Comparison of ENCODE assay signal across 16 cellular contexts in the genomic region with DNA sequence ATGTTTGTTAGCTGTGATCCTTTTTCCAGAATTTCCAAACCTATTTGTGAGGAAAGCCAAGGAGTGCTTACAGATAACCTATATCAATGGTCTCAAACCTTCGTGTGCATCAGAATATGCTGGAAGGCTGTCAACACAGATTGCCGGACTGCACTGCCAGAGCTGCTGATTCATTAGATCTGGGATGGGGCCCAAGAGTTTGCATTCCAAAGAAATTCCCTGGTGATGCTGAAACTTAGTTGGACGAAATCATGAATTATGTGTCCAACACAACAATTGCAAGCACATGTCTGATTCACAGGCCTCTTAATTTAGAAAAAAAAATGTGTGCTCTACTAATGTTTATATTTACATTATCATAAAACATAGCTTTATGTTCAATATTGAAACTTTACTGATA.
DNase-seq lines count a peak whose midpoint lies in the region; ATAC-seq and TF ChIP-seq lines count a peak whose summit lies in the region.
"Had no signal": no experiment of that assay in that cellular context is flagged by ENCODE, and none has a peak within 500 bp of the region (broad histone marks: within the 10 kb centered on the region; RNA-seq: fewer than 3 reads in every experiment).

No MANE protein-coding gene starts in this region.

- no peak overlapping the region for H3K27ac Mint-ChIP-seq in Caco-2 (ENCODE audit: unreplicated experiment)
- H3K27ac Mint-ChIP-seq: brain had no signal

- H3K4me3 ChIP-seq in ACC112 (ENCODE audit: low read depth, low read length) (no peak overlapping the region), cardiac fibroblast (replicated peaks in 1 of 2; ENCODE audit: low read depth in 2 of 2, low read length in 2 of 2) (no peak overlapping the region), H7 (ENCODE audit: insufficient read depth, low read depth, low read length) (no peak overlapping the region), Caco-2 (ENCODE audit: low read depth, low read length) (no peak overlapping the region)
- H3K4me3 ChIP-seq: esophagus muscularis mucosa, Peyer's patch, suprapubic skin had no signal

- ATAC-seq in GM18519 (IDR thresholded peaks at IDR 0.05; ENCODE audit: low FRiP score, unreplicated experiment) (no peak), HG03045 (IDR thresholded peaks at IDR 0.05; ENCODE audit: unreplicated experiment) (no peak)

- no peaks in the 10 kb centered on the region for H3K36me3 ChIP-seq in ACC112 (ENCODE audit: insufficient read depth, low read length)
- H3K36me3 ChIP-seq in H7 (replicated peaks; ENCODE audit: control insufficient read depth, insufficient read depth, low read length): no peaks in the 10 kb centered on the region
- H3K36me3 ChIP-seq in Caco-2 (ENCODE audit: control insufficient read depth, insufficient read depth, low read length): no peaks in the 10 kb centered on the region
- H3K36me3 ChIP-seq: esophagus muscularis mucosa, Peyer's patch, suprapubic skin had no signal

- H3K36me3 Mint-ChIP-seq in Caco-2 (ENCODE audit: insufficient read depth, unreplicated experiment): no peaks in the 10 kb centered on the region
- H3K36me3 Mint-ChIP-seq: brain had no signal

- no TSS peak for BruUV-seq in Caco-2 (replicated peaks; lab: Mats Ljungman, UMichigan)

- intact Hi-C loops in Caco-2 (cut with micrococcal nuclease; ENCODE audit: unreplicated experiment): no loop called here

- no peak for TF ChIP-seq CTCF in cardiac fibroblast (IDR thresholded peaks at IDR 0.05; ENCODE audit: low read depth, low read length)
- no peak for TF ChIP-seq CTCF in Caco-2 (IDR thresholded peaks at IDR 0.05; ENCODE audit: insufficient read depth in 1 of 2, low read depth in 1 of 2, low read length in 1 of 2, severe bottlenecking in 1 of 2, unreplicated experiment in 1 of 2)

- CTCF ChIA-PET in Caco-2 (lab: Charles Lee): no interaction called here

- H3K27ac ChIP-seq in ACC112 (ENCODE audit: low read depth, low read length): peak overlapping the region; percentile 26; the same call in 1 of the 2 replicates
- H3K27ac ChIP-seq: esophagus muscularis mucosa, parathyroid adenoma, Peyer's patch, suprapubic skin had no signal

- H3K4me1 ChIP-seq in ACC112 (ENCODE audit: control insufficient read depth, insufficient read depth, low read length, unreplicated experiment): peaks cover 19% of the 10 kb centered on the region
- no peaks in the 10 kb centered on the region for H3K4me1 ChIP-seq in Caco-2
- H3K4me1 ChIP-seq: parathyroid adenoma, Peyer's patch, suprapubic skin had no signal

- no peaks in the 10 kb centered on the region for H3K27me3 Mint-ChIP-seq in Caco-2 (ENCODE audit: insufficient read depth, unreplicated experiment)

- H2AFZ ChIP-seq in ACC112 (ENCODE audit: low read length, unreplicated experiment): no peak overlapping the region
- H2AFZ ChIP-seq: parathyroid adenoma had no signal

- H3K4me1 Mint-ChIP-seq in Caco-2 (ENCODE audit: low read depth, unreplicated experiment): no peaks in the 10 kb centered on the region
- H3K4me1 Mint-ChIP-seq: brain had no signal

- H3K79me2 ChIP-seq in ACC112 (ENCODE audit: control insufficient read depth, insufficient read depth, low read length, unreplicated experiment): no peaks in the 10 kb centered on the region
- H3K79me2 ChIP-seq: parathyroid adenoma had no signal

- H3K9me3 ChIP-seq in Caco-2: no peaks in the 10 kb centered on the region
- H3K9me3 ChIP-seq: esophagus muscularis mucosa, Peyer's patch, suprapubic skin had no signal

- peaks cover 8% of the 10 kb centered on the region for H3K9me3 Mint-ChIP-seq in Caco-2 (ENCODE audit: unreplicated experiment)

- POLR2A ChIA-PET in Caco-2 (lab: Charles Lee): no interaction called here

- DNase-seq in HS-27A (ENCODE audit: low read depth) (peak; percentile 38), cardiac fibroblast (ENCODE audit: low read depth in 2 of 2) (peak; percentile 82 to 86), kidney glomerular epithelial cell (lab: John Stamatoyannopoulos, UW) (peak; percentile 29), H7 (no peak), Caco-2 (no peak)
- DNase-seq: activated T-cell treated with anti-CD3 and anti-CD28 coated beads for 4 hours, AML-193, GF-D8, Peyer's patch had no signal

- H3K27me3 ChIP-seq in ACC112 (ENCODE audit: insufficient read depth, low read length): no peaks in the 10 kb centered on the region
- no peaks in the 10 kb centered on the region for H3K27me3 ChIP-seq in H7 (ENCODE audit: control insufficient read depth, insufficient read depth, low read length)
- H3K27me3 ChIP-seq in Caco-2 (replicated peaks; ENCODE audit: control insufficient read depth, insufficient read depth, low read length): no peaks in the 10 kb centered on the region
- H3K27me3 ChIP-seq: esophagus muscularis mucosa, Peyer's patch, suprapubic skin had no signal

- H3K4me3 Mint-ChIP-seq in Caco-2 (ENCODE audit: unreplicated experiment): no peak overlapping the region
- H3K4me3 Mint-ChIP-seq: brain had no signal

Comparison
In these comparisons a context has a peak if more than half of its experiments do, and no peak if none do; other contexts are left out.
1. DNase-seq: peak in HS-27A (single experiment), cardiac fibroblast (2 of 2) and kidney glomerular epithelial cell (single experiment); none in H7 (single experiment) and Caco-2 (0 of 2).